Comparison of ENCODE assay signal across 30 cellular contexts in genomic region chr9:99559776-99560175, GRCh38.
"Had no signal": no experiment of that assay in that cellular context is flagged by ENCODE, and none has a peak within 500 bp of the region (broad histone marks: within the 10 kb centered on the region; RNA-seq: fewer than 3 reads in every experiment).

No MANE protein-coding gene starts in this region.

- H3K9me3 ChIP-seq: adrenal gland, ascending aorta had no signal

- H3K36me3 ChIP-seq: adrenal gland, ascending aorta had no signal

- H3K4me3 ChIP-seq: adrenal gland, ascending aorta had no signal

- DNase-seq: activated B cell treated with CpG ODN at 0.5 μM for 24 hours; activated CD4-positive, alpha-beta memory T cell treated with anti-CD3 and anti-CD28 coated beads for 36 hours; activated CD4-positive, alpha-beta T cell treated with anti-CD3 and anti-CD28 coated beads for 4 hours; activated CD4-positive, alpha-beta T cell treated with anti-CD3 and anti-CD28 coated beads, Interleukin-2, amount 10 ng/mL, durations not matched to agents 24 days and 14 days; activated CD4-positive, alpha-beta T cell treated with anti-CD3 and anti-CD28 coated beads, Interleukin-2, amount 50 U/mL, for 1 hour; activated CD4-positive, alpha-beta T cell treated with anti-CD3 and anti-CD28 coated beads, Interleukin-2, amount 50 U/mL, for 4 hours; activated CD4-positive, CD25-positive, alpha-beta regulatory T cell treated with anti-CD3 and anti-CD28 coated beads, Interleukin-2, amount 50 U/mL, for 72 hours; activated CD8-positive, alpha-beta memory T cell treated with anti-CD3 and anti-CD28 coated beads, Interleukin-2, amount 50 U/mL, for 4 hours; activated CD8-positive, alpha-beta T cell treated with anti-CD3 and anti-CD28 coated beads for 36 hours; activated effector memory CD4-positive, alpha-beta T cell treated with anti-CD3 and anti-CD28 coated beads, Interleukin-2, amount 50 U/mL, for 16 hours; activated gamma-delta T cell treated with Interleukin-2 at 50 U/mL for 16 hours; activated naive CD4-positive, alpha-beta T cell; activated naive CD4-positive, alpha-beta T cell treated with anti-CD3 and anti-CD28 coated beads for 36 hours; activated naive CD4-positive, alpha-beta T cell treated with anti-CD3 and anti-CD28 coated beads, Interleukin-2, amount 50 U/mL, for 16 hours; activated naive CD8-positive, alpha-beta T cell treated with anti-CD3 and anti-CD28 coated beads for 36 hours; activated T-cell treated with anti-CD3 and anti-CD28 coated beads for 4 hours; activated T-cell treated with anti-CD3 and anti-CD28 coated beads, Interleukin-2, amount 50 U/mL, for 1 hour; activated T-cell treated with anti-CD3 and anti-CD28 coated beads, Interleukin-2, amount 50 U/mL, for 4 hours; activated T-cell treated with anti-CD3 and anti-CD28 coated beads, Interleukin-2, amount 50 U/mL, for 72 hours; adrenal gland; amniotic stem cell; anterior cingulate cortex; central memory CD4-positive, alpha-beta T cell; T-cell; T-helper 2 cell; T-helper 9 cell had no signal

- ATAC-seq: activated CD8-positive, alpha-beta T cell treated with anti-CD3 and anti-CD28 coated beads for 36 hours; activated naive CD4-positive, alpha-beta T cell treated with anti-CD3 and anti-CD28 coated beads, Interleukin-2, amount 50 U/mL, for 72 hours; activated T-cell treated with anti-CD3 and anti-CD28 coated beads, Interleukin-2, amount 50 U/mL, for 4 hours; activated T-cell treated with anti-CD3 and anti-CD28 coated beads, Interleukin-2, amount 50 U/mL, for 72 hours; activated T-helper 17 cell treated with anti-CD3 and anti-CD28 coated beads, Interleukin-2, amount 50 U/mL, for 72 hours; T-cell had no signal

- H3K4me1 ChIP-seq: adrenal gland, ascending aorta had no signal

- H3K27me3 ChIP-seq: adrenal gland, ascending aorta had no signal

- FAIRE-seq: TTC549 had no signal
